ENCODE assay signal across 2 cellular contexts in genomic region chr7:1001069-1001770, GRCh38.
TF ChIP-seq lines count a peak whose summit lies in the region.

No MANE protein-coding gene starts in this region.

TF ChIP-seq in HEK293, 187 proteins besides CTCF, POLR2A, EP300 and RAD21:
- 0 out of 2 replicates have a peak, but pooled peaks have one; percentile 1 for TF ChIP-seq ZBTB20 (tag by site-specific recombination; IDR thresholded peaks at IDR 0.05)
- peak; percentile 45 for TF ChIP-seq EGR2 (tag by site-specific recombination; IDR thresholded peaks at IDR 0.05; ENCODE audit: low read depth)
- peak; percentile 59; the same call in 1 of the 2 replicates for TF ChIP-seq ZFHX2 (tag by site-specific recombination; conservative IDR thresholded peaks at IDR 0.05)
- TF ChIP-seq ZBTB17 (tag by site-specific recombination; IDR thresholded peaks at IDR 0.05): peak; percentile 91
TF ChIP-seq in HEK293: peak in this region for 4; not testable (repeated sequence) for 183.

TF ChIP-seq in GM12878, 131 proteins besides CTCF, POLR2A, EP300 and RAD21:
- TF ChIP-seq HCFC1 (IDR thresholded peaks at IDR 0.05; ENCODE audit: low read length): peak; percentile 17; the same call in 1 of the 2 replicates
- TF ChIP-seq MLLT1 (IDR thresholded peaks at IDR 0.05): peak; percentile 97
- TF ChIP-seq SRF (IDR thresholded peaks at IDR 0.05; ENCODE audit: low read depth in 2 of 2, low read length in 2 of 2): peak in 1 of 2 experiments; percentile 81; a peak in 2 of 4 replicates
